2 cellular contexts compared by ENCODE assay signal in genomic region chr11:109150603-109151002, GRCh38.
TF ChIP-seq lines count a peak whose summit lies in the region.

No MANE protein-coding gene starts in this region.

TF ChIP-seq in GM23338, 12 proteins besides CTCF, POLR2A, EP300 and RAD21:
- no peak for TF ChIP-seq ZNF462 (CRISPR knock-in tag; IDR thresholded peaks at IDR 0.05)
- no peak for TF ChIP-seq ZNF114 (CRISPR knock-in tag; IDR thresholded peaks at IDR 0.05)
- no peak for TF ChIP-seq POLR2AphosphoS5 (IDR thresholded peaks at IDR 0.05; ENCODE audit: low read depth)
TF ChIP-seq in GM23338: peak in this region for 0.

TF ChIP-seq in WTC11, 78 proteins besides CTCF, POLR2A, EP300 and RAD21 (continued from another document):
- TF ChIP-seq E2F1 (CRISPR knock-in tag; IDR thresholded peaks at IDR 0.05) (no peak), ZSCAN18 (CRISPR knock-in tag; IDR thresholded peaks at IDR 0.05) (no peak), E2F4 (CRISPR knock-in tag; IDR thresholded peaks at IDR 0.05; ENCODE audit: borderline replicate concordance, low read depth) (no peak), ZNF396 (CRISPR knock-in tag; IDR thresholded peaks at IDR 0.05; ENCODE audit: borderline replicate concordance) (no peak), GTF2I (CRISPR knock-in tag; conservative IDR thresholded peaks at IDR 0.05) (no peak), ZNF219 (CRISPR knock-in tag; IDR thresholded peaks at IDR 0.05; ENCODE audit: borderline replicate concordance) (no peak), ARID4B (CRISPR knock-in tag; IDR thresholded peaks at IDR 0.05; ENCODE audit: borderline replicate concordance) (no peak), ZNF423 (CRISPR knock-in tag; IDR thresholded peaks at IDR 0.05) (no peak), ERG (CRISPR knock-in tag; IDR thresholded peaks at IDR 0.05) (no peak), E2F5 (CRISPR knock-in tag; IDR thresholded peaks at IDR 0.05) (no peak)
TF ChIP-seq in WTC11: peak in this region for 0.
